Comparison of ENCODE assay signal across 1 cellular context in genomic region chr12:52246720-52247621, GRCh38.
TF ChIP-seq lines count a peak whose summit lies in the region.

No MANE protein-coding gene starts in this region.

TF ChIP-seq in A549, 52 proteins besides CTCF, POLR2A, EP300 and RAD21 (continued from another document):
- no peak for TF ChIP-seq REST (IDR thresholded peaks at IDR 0.05)
- TF ChIP-seq HDAC2 (IDR thresholded peaks at IDR 0.05) = no peak
- TF ChIP-seq ZC3H11A (IDR thresholded peaks at IDR 0.05) = no peak
- peak; percentile 31; the same call in 1 of the 2 replicates for TF ChIP-seq HOXB5 (CRISPR knock-in tag; IDR thresholded peaks at IDR 0.05)
- no peak for TF ChIP-seq RNF2 (IDR thresholded peaks at IDR 0.05; ENCODE audit: borderline replicate concordance, low read depth)
- TF ChIP-seq NFE2L2 (conservative IDR thresholded peaks at IDR 0.05; ENCODE audit: low read length) = 0 out of 2 replicates have a peak, but pooled peaks have one; percentile 2
- 0 out of 2 replicates have a peak, but pooled peaks have one; percentile 43 for TF ChIP-seq HEYL (CRISPR knock-in tag; IDR thresholded peaks at IDR 0.05)
- no peak for TF ChIP-seq KDM5A (IDR thresholded peaks at IDR 0.05)
- no peak for TF ChIP-seq CBX2 (IDR thresholded peaks at IDR 0.05; ENCODE audit: borderline replicate concordance, low read depth)
- TF ChIP-seq ESRRA (IDR thresholded peaks at IDR 0.05; ENCODE audit: borderline replicate concordance, low read length) = no peak
- no peak for TF ChIP-seq ZSCAN20 (CRISPR knock-in tag; IDR thresholded peaks at IDR 0.05)
- TF ChIP-seq NPAS2 (CRISPR knock-in tag; IDR thresholded peaks at IDR 0.05; ENCODE audit: borderline replicate concordance) = no peak
- peak; percentile 15; the same call in 1 of the 3 replicates for TF ChIP-seq SMC3 (IDR thresholded peaks at IDR 0.05)
- TF ChIP-seq CHD2 (IDR thresholded peaks at IDR 0.05; ENCODE audit: low read length, partially characterized antibody) = no peak
- TF ChIP-seq MAX (IDR thresholded peaks at IDR 0.05) = peak; percentile 41
- no peak for TF ChIP-seq KDM1A (IDR thresholded peaks at IDR 0.05; ENCODE audit: low read depth)
- no peak for TF ChIP-seq RCOR1 (IDR thresholded peaks at IDR 0.05; ENCODE audit: low read depth, low read length)
- peak; percentile 82 for TF ChIP-seq PBX3 (IDR thresholded peaks at IDR 0.05)
- TF ChIP-seq MAZ (IDR thresholded peaks at IDR 0.05; ENCODE audit: borderline replicate concordance, low read depth, low read length) = no peak
- TF ChIP-seq USF2 (IDR thresholded peaks at IDR 0.05) = no peak
- TF ChIP-seq JUNB (IDR thresholded peaks at IDR 0.05) = peak; percentile 63
- TF ChIP-seq HES2 (IDR thresholded peaks at IDR 0.05) = no peak
- no peak for TF ChIP-seq BHLHE40 (IDR thresholded peaks at IDR 0.05; ENCODE audit: low read depth, low read length)
- no peak; the same call in 1 of the 2 replicates for TF ChIP-seq EHF (CRISPR knock-in tag; IDR thresholded peaks at IDR 0.05)
- no peak for TF ChIP-seq SREBF2 (IDR thresholded peaks at IDR 0.05)
- no peak for TF ChIP-seq TP53 (CRISPR knock-in tag; IDR thresholded peaks at IDR 0.05)
- peak; percentile 30; the same call in 1 of the 2 replicates for TF ChIP-seq POLR2AphosphoS2 (conservative IDR thresholded peaks at IDR 0.05; ENCODE audit: low read length)
- peak; percentile 46 for TF ChIP-seq ZFP36 (IDR thresholded peaks at IDR 0.05; ENCODE audit: borderline replicate concordance, partially characterized antibody)
- TF ChIP-seq HOXB13 (CRISPR knock-in tag; IDR thresholded peaks at IDR 0.05; ENCODE audit: low read depth) = no peak; the same call in 1 of the 2 replicates
- no peak for TF ChIP-seq PHF8 (IDR thresholded peaks at IDR 0.05; ENCODE audit: borderline replicate concordance, low read depth)
- TF ChIP-seq EHMT2 (IDR thresholded peaks at IDR 0.05; ENCODE audit: low read depth) = no peak
- peak; percentile 83 for TF ChIP-seq GATA3 (IDR thresholded peaks at IDR 0.05; ENCODE audit: borderline replicate concordance)
- TF ChIP-seq FOSB (CRISPR knock-in tag; IDR thresholded peaks at IDR 0.05) = peak; percentile 12; the same call in 1 of the 2 replicates
- TF ChIP-seq NR3C1 (IDR thresholded peaks at IDR 0.05) = no peak
- no peak for TF ChIP-seq CHD4 (IDR thresholded peaks at IDR 0.05; ENCODE audit: borderline replicate concordance)
- TF ChIP-seq BCL3 (IDR thresholded peaks at IDR 0.05) = no peak
- no peak for TF ChIP-seq MAFK (IDR thresholded peaks at IDR 0.05; ENCODE audit: partially characterized antibody)
- peak; percentile 58; the same call in 1 of the 2 replicates for TF ChIP-seq ZNF302 (CRISPR knock-in tag; IDR thresholded peaks at IDR 0.05)
- TF ChIP-seq ELK1 (IDR thresholded peaks at IDR 0.05; ENCODE audit: low read depth, low read length) = no peak
- TF ChIP-seq CBX8 (IDR thresholded peaks at IDR 0.05) = no peak
- TF ChIP-seq TFCP2L1 (CRISPR knock-in tag; IDR thresholded peaks at IDR 0.05) = no peak
- no peak for TF ChIP-seq CEBPB (IDR thresholded peaks at IDR 0.05)
- no peak for TF ChIP-seq HMGXB4 (CRISPR knock-in tag; IDR thresholded peaks at IDR 0.05; ENCODE audit: borderline replicate concordance)
- peak; percentile 82 for TF ChIP-seq HOXA7 (CRISPR knock-in tag; IDR thresholded peaks at IDR 0.05)
- 0 out of 2 replicates have a peak, but pooled peaks have one; percentile 38 for TF ChIP-seq E2F6 (IDR thresholded peaks at IDR 0.05; ENCODE audit: borderline replicate concordance, low read depth)
- TF ChIP-seq RARB (CRISPR knock-in tag; IDR thresholded peaks at IDR 0.05) = no peak
- TF ChIP-seq FOXS1 (CRISPR knock-in tag; IDR thresholded peaks at IDR 0.05) = peak; percentile 92
